ENCODE assay signal across 12 cellular contexts in the genomic region with DNA sequence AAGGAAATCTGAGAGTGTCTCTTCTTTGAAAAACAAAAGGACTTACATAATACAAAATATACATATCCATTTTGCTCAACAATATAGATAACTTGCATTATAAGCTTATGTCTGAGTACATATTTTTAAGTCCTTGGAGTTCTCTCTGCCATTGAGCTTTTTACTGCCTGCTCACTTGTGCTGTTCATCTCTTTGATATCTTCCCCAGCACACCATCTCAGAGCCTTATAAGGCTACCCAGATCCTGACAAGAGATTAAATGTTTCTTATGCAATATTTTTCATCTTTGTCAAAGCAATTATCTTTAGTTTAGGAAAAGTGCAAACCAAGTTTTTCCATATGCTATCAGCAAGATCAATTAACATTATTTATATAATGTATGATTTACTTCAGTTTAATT.
DNase-seq lines count a peak whose midpoint lies in the region; ATAC-seq and TF ChIP-seq lines count a peak whose summit lies in the region.
"Had no signal": no experiment of that assay in that cellular context is flagged by ENCODE, and none has a peak within 500 bp of the region (broad histone marks: within the 10 kb centered on the region; RNA-seq: fewer than 3 reads in every experiment).

No MANE protein-coding gene starts in this region.

- DNase-seq in ELR (ENCODE audit: low read depth), result peak; percentile 23
- no peak for DNase-seq in PC-3
- no peak for DNase-seq in effector memory CD8-positive, alpha-beta T cell
- no peak for DNase-seq in SKM-1 treated with dmso at 0.1 percent for 144 hours (lab: John Stamatoyannopoulos, UW; ENCODE audit: unreplicated experiment)
- DNase-seq in DMS114 treated with DMSO at 0.1 percent for 48 hours (lab: John Stamatoyannopoulos, UW; ENCODE audit: unreplicated experiment), result no peak
- no peak for DNase-seq in globus pallidus (ENCODE audit: low spot score)
- DNase-seq: activated CD4-positive, alpha-beta T cell treated with anti-CD3 and anti-CD28 coated beads, Interleukin-2, amount 50 U/mL, for 1 hour; activated naive CD4-positive, alpha-beta T cell treated with anti-CD3 and anti-CD28 coated beads for 36 hours; MV-4-11 had no signal

- H3K4me3 ChIP-seq in PC-3 (ENCODE audit: low read length) (no peak overlapping the region), parathyroid adenoma (ENCODE audit: low read depth, low read length) (no peak overlapping the region)
- H3K4me3 ChIP-seq: coronary artery, suprapubic skin had no signal

- TF ChIP-seq CTCF in PC-3 (conservative IDR thresholded peaks at IDR 0.05; ENCODE audit: low read depth, low read length) (no peak), parathyroid adenoma (IDR thresholded peaks at IDR 0.05) (no peak)

- no peaks in the 10 kb centered on the region for H3K9me3 Mint-ChIP-seq in effector memory CD8-positive, alpha-beta T cell

- CTCF ChIA-PET in PC-3 (lab: Charles Lee), result interaction anchor here (0.7 kb wide), 1 partner anchor 31 kb away, joined by 5 read pairs; no protein-coding TSS in a partner anchor

- H2AFZ ChIP-seq in PC-3 (ENCODE audit: low read length), result no peak overlapping the region
- peak overlapping the region; percentile 13 for H2AFZ ChIP-seq in parathyroid adenoma

- H3K9ac ChIP-seq in PC-3 (ENCODE audit: low read length) (peak overlapping the region; percentile 95), parathyroid adenoma (no peak overlapping the region)

- H3K36me3 ChIP-seq in PC-3 (ENCODE audit: low read depth, low read length), result no peaks in the 10 kb centered on the region
- H3K36me3 ChIP-seq in parathyroid adenoma (ENCODE audit: control insufficient read depth, insufficient read depth, low read length), result no peaks in the 10 kb centered on the region
- H3K36me3 ChIP-seq: suprapubic skin had no signal

- H3K9me3 ChIP-seq in PC-3 (ENCODE audit: low read length) (no peaks in the 10 kb centered on the region), parathyroid adenoma (ENCODE audit: control insufficient read depth, low read length) (no peaks in the 10 kb centered on the region)
- H3K9me3 ChIP-seq: suprapubic skin had no signal

- H4K20me1 ChIP-seq in PC-3 (ENCODE audit: low read length), result no peaks in the 10 kb centered on the region

- no peaks in the 10 kb centered on the region for H3K27me3 ChIP-seq in PC-3 (ENCODE audit: low read length)
- H3K27me3 ChIP-seq in parathyroid adenoma (ENCODE audit: control insufficient read depth, insufficient read depth, low read length), result no peaks in the 10 kb centered on the region
- H3K27me3 ChIP-seq: suprapubic skin had no signal

- no peaks in the 10 kb centered on the region for H3F3A ChIP-seq in PC-3 (ENCODE audit: low read length, unreplicated experiment)

- no peaks in the 10 kb centered on the region for H3K79me2 ChIP-seq in PC-3 (ENCODE audit: low read length)
- no peaks in the 10 kb centered on the region for H3K79me2 ChIP-seq in parathyroid adenoma

- peaks cover 36% of the 10 kb centered on the region for H3K4me1 ChIP-seq in PC-3 (ENCODE audit: insufficient read depth, low read length)
- H3K4me1 ChIP-seq in parathyroid adenoma, result peaks cover 45% of the 10 kb centered on the region

- H3K27ac Mint-ChIP-seq in effector memory CD8-positive, alpha-beta T cell, result peak overlapping the region; percentile 56 to 69
- H3K27ac Mint-ChIP-seq: activated naive CD4-positive, alpha-beta T cell treated with anti-CD3 and anti-CD28 coated beads for 36 hours had no signal

- POLR2A ChIA-PET in PC-3 (lab: Charles Lee; ENCODE audit: unreplicated experiment), result no interaction called here

- intact Hi-C loops in PC-3 (cut with micrococcal nuclease), result loop anchor here (2.0 kb wide), 1 partner anchor 56 kb away; no protein-coding TSS in a partner anchor

- H3K4me1 Mint-ChIP-seq in effector memory CD8-positive, alpha-beta T cell (ENCODE audit: low read depth in 2 of 2), result peaks cover 26 to 30% of the 10 kb centered on the region in 2 donors

- H3K9me2 ChIP-seq in PC-3 (replicated peaks; ENCODE audit: low read length), result no peaks in the 10 kb centered on the region

- H3K36me3 Mint-ChIP-seq in effector memory CD8-positive, alpha-beta T cell (ENCODE audit: insufficient read depth), result no peaks in the 10 kb centered on the region

- peak overlapping the region; percentile 100 for H3K27ac ChIP-seq in PC-3 (ENCODE audit: low read length)
- peak overlapping the region; percentile 96 for H3K27ac ChIP-seq in parathyroid adenoma
- H3K27ac ChIP-seq: coronary artery, suprapubic skin had no signal

- H3K4me2 ChIP-seq in PC-3 (ENCODE audit: low read length) (peak overlapping the region; percentile 48), parathyroid adenoma (ENCODE audit: low read length) (no peak overlapping the region)

- H3K27me3 Mint-ChIP-seq in effector memory CD8-positive, alpha-beta T cell, result no peaks in the 10 kb centered on the region

- H3K4me3 Mint-ChIP-seq in effector memory CD8-positive, alpha-beta T cell, result peak overlapping the region; percentile 55 to 69
- H3K4me3 Mint-ChIP-seq: activated naive CD4-positive, alpha-beta T cell treated with anti-CD3 and anti-CD28 coated beads for 36 hours had no signal

- BruUV-seq in PC-3 (replicated peaks; lab: Mats Ljungman, UMichigan), result TSS peak; percentile 22

- no peak for ATAC-seq in PC-3
- no peak for ATAC-seq in effector memory CD8-positive, alpha-beta T cell (replicated peaks)
